In the genomic region with DNA sequence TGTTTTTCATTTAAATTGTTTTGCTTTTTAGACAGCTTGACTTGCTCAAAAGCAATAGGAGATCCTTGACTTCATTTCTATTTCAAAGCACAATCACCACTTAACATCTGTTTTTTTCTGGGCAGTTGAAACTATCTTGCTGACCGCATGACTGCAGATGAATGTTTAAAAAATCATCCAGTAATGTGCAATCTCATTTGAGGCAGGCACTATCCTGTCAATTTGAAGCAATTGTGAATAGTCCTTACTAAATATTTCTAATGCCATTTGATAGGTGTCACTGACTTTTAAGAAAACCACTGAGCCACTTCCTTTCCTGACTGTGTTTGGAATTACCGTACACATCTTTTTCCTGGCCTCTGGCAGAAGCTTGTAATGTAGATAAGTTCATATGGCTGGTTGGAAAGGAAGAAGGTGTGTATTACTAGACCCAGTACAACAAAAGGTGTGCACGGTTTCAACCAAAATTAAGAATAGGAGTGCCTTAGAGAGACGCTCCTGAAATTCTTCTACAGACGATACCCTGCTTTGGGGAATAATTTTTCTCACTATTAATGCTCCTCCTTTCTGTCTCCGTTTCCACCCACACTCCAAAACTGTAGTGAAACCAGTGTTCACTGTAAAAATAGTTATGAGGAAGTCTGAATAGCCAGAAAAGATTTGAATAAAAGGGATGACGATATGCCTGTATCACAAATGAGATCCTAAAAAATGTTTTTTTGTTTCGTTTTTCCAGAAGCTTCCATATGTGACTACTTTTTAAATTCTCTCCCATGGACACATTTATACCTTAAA, we compare ENCODE assay signal across 1 cellular context.
TF ChIP-seq lines count a peak whose summit lies in the region.

No MANE protein-coding gene starts in this region.

TF ChIP-seq in K562, 482 proteins besides CTCF, POLR2A, EP300 and RAD21 (continues in another document):
- TF ChIP-seq ZNF561 (CRISPR knock-in tag; conservative IDR thresholded peaks at IDR 0.05) (no peak), DPF2 (IDR thresholded peaks at IDR 0.05) (peak; percentile 73; the same call in 1 of the 2 replicates), NCOR1 (IDR thresholded peaks at IDR 0.05) (peak; percentile 19; the same call in 1 of the 2 replicates), ADNP (tag; IDR thresholded peaks at IDR 0.05) (no peak), FOS (IDR thresholded peaks at IDR 0.05; ENCODE audit: extremely low read depth, insufficient read length) (no peak), NFIC (IDR thresholded peaks at IDR 0.05) (no peak), NFXL1 (CRISPR knock-in tag; IDR thresholded peaks at IDR 0.05) (no peak), ZNF174 (CRISPR knock-in tag; IDR thresholded peaks at IDR 0.05) (no peak), MYBL2 (IDR thresholded peaks at IDR 0.05; ENCODE audit: low read depth) (peak; percentile 79), MYBL2 (CRISPR knock-in tag; IDR thresholded peaks at IDR 0.05; ENCODE audit: borderline replicate concordance) (no peak), CBFA2T2 (conservative IDR thresholded peaks at IDR 0.05) (peak; percentile 60), POLR3G (IDR thresholded peaks at IDR 0.05; ENCODE audit: extremely low read depth, insufficient read length, insufficient replicate concordance) (no peak), ZNF778 (CRISPR knock-in tag; IDR thresholded peaks at IDR 0.05) (no peak), ESRRB (CRISPR knock-in tag; IDR thresholded peaks at IDR 0.05; ENCODE audit: borderline replicate concordance) (no peak), STAT5A (IDR thresholded peaks at IDR 0.05; ENCODE audit: borderline replicate concordance, low read length) (peak; percentile 52; the same call in 1 of the 2 replicates), RBFOX2 (IDR thresholded peaks at IDR 0.05; ENCODE audit: low read depth, low read length) (no peak), TAL1 (IDR thresholded peaks at IDR 0.05) (peak; percentile 71), ZBTB17 (CRISPR knock-in tag; IDR thresholded peaks at IDR 0.05) (no peak), ZNF12 (CRISPR knock-in tag; IDR thresholded peaks at IDR 0.05) (no peak), TAF15 (IDR thresholded peaks at IDR 0.05; ENCODE audit: low read depth, low read length) (no peak), POLR2AphosphoS5 (IDR thresholded peaks at IDR 0.05; ENCODE audit: control insufficient read depth, insufficient read depth, low read depth, low read length) (0 out of 2 replicates have a peak, but pooled peaks have one; percentile 35), FOXM1 (IDR thresholded peaks at IDR 0.05; ENCODE audit: low read depth) (0 out of 2 replicates have a peak, but pooled peaks have one; percentile 57), FOXM1 (CRISPR knock-in tag; IDR thresholded peaks at IDR 0.05; ENCODE audit: low read depth) (no peak), ZNF282 (CRISPR knock-in tag; IDR thresholded peaks at IDR 0.05) (no peak), RUNX1 (IDR thresholded peaks at IDR 0.05; ENCODE audit: low read depth) (no peak), SMARCE1 (IDR thresholded peaks at IDR 0.05) (no peak)
- TF ChIP-seq, protein P1, sequence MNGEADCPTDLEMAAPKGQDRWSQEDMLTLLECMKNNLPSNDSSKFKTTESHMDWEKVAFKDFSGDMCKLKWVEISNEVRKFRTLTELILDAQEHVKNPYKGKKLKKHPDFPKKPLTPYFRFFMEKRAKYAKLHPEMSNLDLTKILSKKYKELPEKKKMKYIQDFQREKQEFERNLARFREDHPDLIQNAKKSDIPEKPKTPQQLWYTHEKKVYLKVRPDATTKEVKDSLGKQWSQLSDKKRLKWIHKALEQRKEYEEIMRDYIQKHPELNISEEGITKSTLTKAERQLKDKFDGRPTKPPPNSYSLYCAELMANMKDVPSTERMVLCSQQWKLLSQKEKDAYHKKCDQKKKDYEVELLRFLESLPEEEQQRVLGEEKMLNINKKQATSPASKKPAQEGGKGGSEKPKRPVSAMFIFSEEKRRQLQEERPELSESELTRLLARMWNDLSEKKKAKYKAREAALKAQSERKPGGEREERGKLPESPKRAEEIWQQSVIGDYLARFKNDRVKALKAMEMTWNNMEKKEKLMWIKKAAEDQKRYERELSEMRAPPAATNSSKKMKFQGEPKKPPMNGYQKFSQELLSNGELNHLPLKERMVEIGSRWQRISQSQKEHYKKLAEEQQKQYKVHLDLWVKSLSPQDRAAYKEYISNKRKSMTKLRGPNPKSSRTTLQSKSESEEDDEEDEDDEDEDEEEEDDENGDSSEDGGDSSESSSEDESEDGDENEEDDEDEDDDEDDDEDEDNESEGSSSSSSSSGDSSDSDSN (IDR thresholded peaks at IDR 0.05; ENCODE audit: borderline replicate concordance in 1 of 2, low read depth in 2 of 2, low read length in 2 of 2): no peak
- TF ChIP-seq, protein P2, sequence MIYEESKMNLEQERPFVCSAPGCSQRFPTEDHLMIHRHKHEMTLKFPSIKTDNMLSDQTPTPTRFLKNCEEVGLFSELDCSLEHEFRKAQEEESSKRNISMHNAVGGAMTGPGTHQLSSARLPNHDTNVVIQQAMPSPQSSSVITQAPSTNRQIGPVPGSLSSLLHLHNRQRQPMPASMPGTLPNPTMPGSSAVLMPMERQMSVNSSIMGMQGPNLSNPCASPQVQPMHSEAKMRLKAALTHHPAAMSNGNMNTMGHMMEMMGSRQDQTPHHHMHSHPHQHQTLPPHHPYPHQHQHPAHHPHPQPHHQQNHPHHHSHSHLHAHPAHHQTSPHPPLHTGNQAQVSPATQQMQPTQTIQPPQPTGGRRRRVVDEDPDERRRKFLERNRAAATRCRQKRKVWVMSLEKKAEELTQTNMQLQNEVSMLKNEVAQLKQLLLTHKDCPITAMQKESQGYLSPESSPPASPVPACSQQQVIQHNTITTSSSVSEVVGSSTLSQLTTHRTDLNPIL (CRISPR knock-in tag; IDR thresholded peaks at IDR 0.05): no peak
- TF ChIP-seq, protein P3, sequence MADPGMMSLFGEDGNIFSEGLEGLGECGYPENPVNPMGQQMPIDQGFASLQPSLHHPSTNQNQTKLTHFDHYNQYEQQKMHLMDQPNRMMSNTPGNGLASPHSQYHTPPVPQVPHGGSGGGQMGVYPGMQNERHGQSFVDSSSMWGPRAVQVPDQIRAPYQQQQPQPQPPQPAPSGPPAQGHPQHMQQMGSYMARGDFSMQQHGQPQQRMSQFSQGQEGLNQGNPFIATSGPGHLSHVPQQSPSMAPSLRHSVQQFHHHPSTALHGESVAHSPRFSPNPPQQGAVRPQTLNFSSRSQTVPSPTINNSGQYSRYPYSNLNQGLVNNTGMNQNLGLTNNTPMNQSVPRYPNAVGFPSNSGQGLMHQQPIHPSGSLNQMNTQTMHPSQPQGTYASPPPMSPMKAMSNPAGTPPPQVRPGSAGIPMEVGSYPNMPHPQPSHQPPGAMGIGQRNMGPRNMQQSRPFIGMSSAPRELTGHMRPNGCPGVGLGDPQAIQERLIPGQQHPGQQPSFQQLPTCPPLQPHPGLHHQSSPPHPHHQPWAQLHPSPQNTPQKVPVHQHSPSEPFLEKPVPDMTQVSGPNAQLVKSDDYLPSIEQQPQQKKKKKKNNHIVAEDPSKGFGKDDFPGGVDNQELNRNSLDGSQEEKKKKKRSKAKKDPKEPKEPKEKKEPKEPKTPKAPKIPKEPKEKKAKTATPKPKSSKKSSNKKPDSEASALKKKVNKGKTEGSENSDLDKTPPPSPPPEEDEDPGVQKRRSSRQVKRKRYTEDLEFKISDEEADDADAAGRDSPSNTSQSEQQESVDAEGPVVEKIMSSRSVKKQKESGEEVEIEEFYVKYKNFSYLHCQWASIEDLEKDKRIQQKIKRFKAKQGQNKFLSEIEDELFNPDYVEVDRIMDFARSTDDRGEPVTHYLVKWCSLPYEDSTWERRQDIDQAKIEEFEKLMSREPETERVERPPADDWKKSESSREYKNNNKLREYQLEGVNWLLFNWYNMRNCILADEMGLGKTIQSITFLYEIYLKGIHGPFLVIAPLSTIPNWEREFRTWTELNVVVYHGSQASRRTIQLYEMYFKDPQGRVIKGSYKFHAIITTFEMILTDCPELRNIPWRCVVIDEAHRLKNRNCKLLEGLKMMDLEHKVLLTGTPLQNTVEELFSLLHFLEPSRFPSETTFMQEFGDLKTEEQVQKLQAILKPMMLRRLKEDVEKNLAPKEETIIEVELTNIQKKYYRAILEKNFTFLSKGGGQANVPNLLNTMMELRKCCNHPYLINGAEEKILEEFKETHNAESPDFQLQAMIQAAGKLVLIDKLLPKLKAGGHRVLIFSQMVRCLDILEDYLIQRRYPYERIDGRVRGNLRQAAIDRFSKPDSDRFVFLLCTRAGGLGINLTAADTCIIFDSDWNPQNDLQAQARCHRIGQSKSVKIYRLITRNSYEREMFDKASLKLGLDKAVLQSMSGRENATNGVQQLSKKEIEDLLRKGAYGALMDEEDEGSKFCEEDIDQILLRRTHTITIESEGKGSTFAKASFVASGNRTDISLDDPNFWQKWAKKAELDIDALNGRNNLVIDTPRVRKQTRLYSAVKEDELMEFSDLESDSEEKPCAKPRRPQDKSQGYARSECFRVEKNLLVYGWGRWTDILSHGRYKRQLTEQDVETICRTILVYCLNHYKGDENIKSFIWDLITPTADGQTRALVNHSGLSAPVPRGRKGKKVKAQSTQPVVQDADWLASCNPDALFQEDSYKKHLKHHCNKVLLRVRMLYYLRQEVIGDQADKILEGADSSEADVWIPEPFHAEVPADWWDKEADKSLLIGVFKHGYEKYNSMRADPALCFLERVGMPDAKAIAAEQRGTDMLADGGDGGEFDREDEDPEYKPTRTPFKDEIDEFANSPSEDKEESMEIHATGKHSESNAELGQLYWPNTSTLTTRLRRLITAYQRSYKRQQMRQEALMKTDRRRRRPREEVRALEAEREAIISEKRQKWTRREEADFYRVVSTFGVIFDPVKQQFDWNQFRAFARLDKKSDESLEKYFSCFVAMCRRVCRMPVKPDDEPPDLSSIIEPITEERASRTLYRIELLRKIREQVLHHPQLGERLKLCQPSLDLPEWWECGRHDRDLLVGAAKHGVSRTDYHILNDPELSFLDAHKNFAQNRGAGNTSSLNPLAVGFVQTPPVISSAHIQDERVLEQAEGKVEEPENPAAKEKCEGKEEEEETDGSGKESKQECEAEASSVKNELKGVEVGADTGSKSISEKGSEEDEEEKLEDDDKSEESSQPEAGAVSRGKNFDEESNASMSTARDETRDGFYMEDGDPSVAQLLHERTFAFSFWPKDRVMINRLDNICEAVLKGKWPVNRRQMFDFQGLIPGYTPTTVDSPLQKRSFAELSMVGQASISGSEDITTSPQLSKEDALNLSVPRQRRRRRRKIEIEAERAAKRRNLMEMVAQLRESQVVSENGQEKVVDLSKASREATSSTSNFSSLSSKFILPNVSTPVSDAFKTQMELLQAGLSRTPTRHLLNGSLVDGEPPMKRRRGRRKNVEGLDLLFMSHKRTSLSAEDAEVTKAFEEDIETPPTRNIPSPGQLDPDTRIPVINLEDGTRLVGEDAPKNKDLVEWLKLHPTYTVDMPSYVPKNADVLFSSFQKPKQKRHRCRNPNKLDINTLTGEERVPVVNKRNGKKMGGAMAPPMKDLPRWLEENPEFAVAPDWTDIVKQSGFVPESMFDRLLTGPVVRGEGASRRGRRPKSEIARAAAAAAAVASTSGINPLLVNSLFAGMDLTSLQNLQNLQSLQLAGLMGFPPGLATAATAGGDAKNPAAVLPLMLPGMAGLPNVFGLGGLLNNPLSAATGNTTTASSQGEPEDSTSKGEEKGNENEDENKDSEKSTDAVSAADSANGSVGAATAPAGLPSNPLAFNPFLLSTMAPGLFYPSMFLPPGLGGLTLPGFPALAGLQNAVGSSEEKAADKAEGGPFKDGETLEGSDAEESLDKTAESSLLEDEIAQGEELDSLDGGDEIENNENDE (IDR thresholded peaks at IDR 0.05; ENCODE audit: low read depth, low read length): no peak
- TF ChIP-seq, protein P4, sequence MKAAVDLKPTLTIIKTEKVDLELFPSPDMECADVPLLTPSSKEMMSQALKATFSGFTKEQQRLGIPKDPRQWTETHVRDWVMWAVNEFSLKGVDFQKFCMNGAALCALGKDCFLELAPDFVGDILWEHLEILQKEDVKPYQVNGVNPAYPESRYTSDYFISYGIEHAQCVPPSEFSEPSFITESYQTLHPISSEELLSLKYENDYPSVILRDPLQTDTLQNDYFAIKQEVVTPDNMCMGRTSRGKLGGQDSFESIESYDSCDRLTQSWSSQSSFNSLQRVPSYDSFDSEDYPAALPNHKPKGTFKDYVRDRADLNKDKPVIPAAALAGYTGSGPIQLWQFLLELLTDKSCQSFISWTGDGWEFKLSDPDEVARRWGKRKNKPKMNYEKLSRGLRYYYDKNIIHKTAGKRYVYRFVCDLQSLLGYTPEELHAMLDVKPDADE (conservative IDR thresholded peaks at IDR 0.05; ENCODE audit: control insufficient read depth, low read depth, low read length): no peak
- TF ChIP-seq, protein P5, sequence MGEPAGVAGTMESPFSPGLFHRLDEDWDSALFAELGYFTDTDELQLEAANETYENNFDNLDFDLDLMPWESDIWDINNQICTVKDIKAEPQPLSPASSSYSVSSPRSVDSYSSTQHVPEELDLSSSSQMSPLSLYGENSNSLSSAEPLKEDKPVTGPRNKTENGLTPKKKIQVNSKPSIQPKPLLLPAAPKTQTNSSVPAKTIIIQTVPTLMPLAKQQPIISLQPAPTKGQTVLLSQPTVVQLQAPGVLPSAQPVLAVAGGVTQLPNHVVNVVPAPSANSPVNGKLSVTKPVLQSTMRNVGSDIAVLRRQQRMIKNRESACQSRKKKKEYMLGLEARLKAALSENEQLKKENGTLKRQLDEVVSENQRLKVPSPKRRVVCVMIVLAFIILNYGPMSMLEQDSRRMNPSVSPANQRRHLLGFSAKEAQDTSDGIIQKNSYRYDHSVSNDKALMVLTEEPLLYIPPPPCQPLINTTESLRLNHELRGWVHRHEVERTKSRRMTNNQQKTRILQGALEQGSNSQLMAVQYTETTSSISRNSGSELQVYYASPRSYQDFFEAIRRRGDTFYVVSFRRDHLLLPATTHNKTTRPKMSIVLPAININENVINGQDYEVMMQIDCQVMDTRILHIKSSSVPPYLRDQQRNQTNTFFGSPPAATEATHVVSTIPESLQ (CRISPR knock-in tag; IDR thresholded peaks at IDR 0.05): no peak
- TF ChIP-seq, protein P6, sequence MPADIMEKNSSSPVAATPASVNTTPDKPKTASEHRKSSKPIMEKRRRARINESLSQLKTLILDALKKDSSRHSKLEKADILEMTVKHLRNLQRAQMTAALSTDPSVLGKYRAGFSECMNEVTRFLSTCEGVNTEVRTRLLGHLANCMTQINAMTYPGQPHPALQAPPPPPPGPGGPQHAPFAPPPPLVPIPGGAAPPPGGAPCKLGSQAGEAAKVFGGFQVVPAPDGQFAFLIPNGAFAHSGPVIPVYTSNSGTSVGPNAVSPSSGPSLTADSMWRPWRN (IDR thresholded peaks at IDR 0.05; ENCODE audit: low read depth): no peak
- TF ChIP-seq, protein P7, sequence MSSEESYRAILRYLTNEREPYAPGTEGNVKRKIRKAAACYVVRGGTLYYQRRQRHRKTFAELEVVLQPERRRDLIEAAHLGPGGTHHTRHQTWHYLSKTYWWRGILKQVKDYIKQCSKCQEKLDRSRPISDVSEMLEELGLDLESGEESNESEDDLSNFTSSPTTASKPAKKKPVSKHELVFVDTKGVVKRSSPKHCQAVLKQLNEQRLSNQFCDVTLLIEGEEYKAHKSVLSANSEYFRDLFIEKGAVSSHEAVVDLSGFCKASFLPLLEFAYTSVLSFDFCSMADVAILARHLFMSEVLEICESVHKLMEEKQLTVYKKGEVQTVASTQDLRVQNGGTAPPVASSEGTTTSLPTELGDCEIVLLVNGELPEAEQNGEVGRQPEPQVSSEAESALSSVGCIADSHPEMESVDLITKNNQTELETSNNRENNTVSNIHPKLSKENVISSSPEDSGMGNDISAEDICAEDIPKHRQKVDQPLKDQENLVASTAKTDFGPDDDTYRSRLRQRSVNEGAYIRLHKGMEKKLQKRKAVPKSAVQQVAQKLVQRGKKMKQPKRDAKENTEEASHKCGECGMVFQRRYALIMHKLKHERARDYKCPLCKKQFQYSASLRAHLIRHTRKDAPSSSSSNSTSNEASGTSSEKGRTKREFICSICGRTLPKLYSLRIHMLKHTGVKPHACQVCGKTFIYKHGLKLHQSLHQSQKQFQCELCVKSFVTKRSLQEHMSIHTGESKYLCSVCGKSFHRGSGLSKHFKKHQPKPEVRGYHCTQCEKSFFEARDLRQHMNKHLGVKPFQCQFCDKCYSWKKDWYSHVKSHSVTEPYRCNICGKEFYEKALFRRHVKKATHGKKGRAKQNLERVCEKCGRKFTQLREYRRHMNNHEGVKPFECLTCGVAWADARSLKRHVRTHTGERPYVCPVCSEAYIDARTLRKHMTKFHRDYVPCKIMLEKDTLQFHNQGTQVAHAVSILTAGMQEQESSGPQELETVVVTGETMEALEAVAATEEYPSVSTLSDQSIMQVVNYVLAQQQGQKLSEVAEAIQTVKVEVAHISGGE (CRISPR knock-in tag; IDR thresholded peaks at IDR 0.05): no peak
